In genomic region chr18:34493099-34493544, GRCh38 we compare ENCODE assay signal across 9 cellular contexts.
DNase-seq lines count a peak whose midpoint lies in the region; ATAC-seq and TF ChIP-seq lines count a peak whose summit lies in the region.
"Had no signal": no experiment of that assay in that cellular context is flagged by ENCODE, and none has a peak within 500 bp of the region (broad histone marks: within the 10 kb centered on the region; RNA-seq: fewer than 3 reads in every experiment).

No MANE protein-coding gene starts in this region.

- CTCF ChIA-PET in AG04449 (lab: Yijun Ruan, JAX), result no interaction called here

- no peak for TF ChIP-seq CTCF in AG04449 (IDR thresholded peaks at IDR 0.05; ENCODE audit: insufficient read depth, low read length, missing control alignments)

- ATAC-seq in GM18858 (IDR thresholded peaks at IDR 0.05; ENCODE audit: unreplicated experiment) (peak; percentile 41), HG03066 (IDR thresholded peaks at IDR 0.05; ENCODE audit: low read depth, unreplicated experiment) (peak; percentile 70), left cardiac atrium (peak; percentile 92 to 96)

- DNase-seq in AG04449 (ENCODE audit: low read depth, low spot score), result no peak
- peak; percentile 92 for DNase-seq in NCI-H2227 (lab: John Stamatoyannopoulos, UW; ENCODE audit: unreplicated experiment)
- peak; percentile 84 for DNase-seq in amniotic epithelial cell (ENCODE audit: low read depth)
- peak; percentile 83 for DNase-seq in left cardiac atrium
- peak; percentile 87 for DNase-seq in pons (ENCODE audit: low spot score)
- no peak for DNase-seq in activated effector memory CD4-positive, alpha-beta T cell treated with anti-CD3 and anti-CD28 coated beads, Interleukin-2, amount 50 U/mL, for 16 hours

- peak overlapping the region; percentile 44 for H3K4me3 ChIP-seq in AG04449 (ENCODE audit: low read depth, low read length)
- H3K4me3 ChIP-seq: HAP-1 had no signal

- POLR2A ChIA-PET in AG04449 (lab: Yijun Ruan, JAX), result no interaction called here

- intact Hi-C loops in left cardiac atrium (cut with DNase I), result loop anchor here in 1 of 2 donors (10.0 kb wide), 3 partner anchors 138 to 302 kb away; no protein-coding TSS in a partner anchor

Comparison
In these comparisons a context has a peak if more than half of its experiments do, and no peak if none do; other contexts are left out.
1. DNase-seq: peak in NCI-H2227 (single experiment), amniotic epithelial cell (single experiment), left cardiac atrium (single experiment) and pons (single experiment); none in AG04449 (single experiment) and activated effector memory CD4-positive, alpha-beta T cell treated with anti-CD3 and anti-CD28 coated beads, Interleukin-2, amount 50 U/mL, for 16 hours (single experiment).
2. ATAC-seq: peak in every context shown above with its lines; median percentile 94 in left cardiac atrium; 70 in HG03066; 41 in GM18858.